ENCODE assay signal across 8 cellular contexts in the genomic region with DNA sequence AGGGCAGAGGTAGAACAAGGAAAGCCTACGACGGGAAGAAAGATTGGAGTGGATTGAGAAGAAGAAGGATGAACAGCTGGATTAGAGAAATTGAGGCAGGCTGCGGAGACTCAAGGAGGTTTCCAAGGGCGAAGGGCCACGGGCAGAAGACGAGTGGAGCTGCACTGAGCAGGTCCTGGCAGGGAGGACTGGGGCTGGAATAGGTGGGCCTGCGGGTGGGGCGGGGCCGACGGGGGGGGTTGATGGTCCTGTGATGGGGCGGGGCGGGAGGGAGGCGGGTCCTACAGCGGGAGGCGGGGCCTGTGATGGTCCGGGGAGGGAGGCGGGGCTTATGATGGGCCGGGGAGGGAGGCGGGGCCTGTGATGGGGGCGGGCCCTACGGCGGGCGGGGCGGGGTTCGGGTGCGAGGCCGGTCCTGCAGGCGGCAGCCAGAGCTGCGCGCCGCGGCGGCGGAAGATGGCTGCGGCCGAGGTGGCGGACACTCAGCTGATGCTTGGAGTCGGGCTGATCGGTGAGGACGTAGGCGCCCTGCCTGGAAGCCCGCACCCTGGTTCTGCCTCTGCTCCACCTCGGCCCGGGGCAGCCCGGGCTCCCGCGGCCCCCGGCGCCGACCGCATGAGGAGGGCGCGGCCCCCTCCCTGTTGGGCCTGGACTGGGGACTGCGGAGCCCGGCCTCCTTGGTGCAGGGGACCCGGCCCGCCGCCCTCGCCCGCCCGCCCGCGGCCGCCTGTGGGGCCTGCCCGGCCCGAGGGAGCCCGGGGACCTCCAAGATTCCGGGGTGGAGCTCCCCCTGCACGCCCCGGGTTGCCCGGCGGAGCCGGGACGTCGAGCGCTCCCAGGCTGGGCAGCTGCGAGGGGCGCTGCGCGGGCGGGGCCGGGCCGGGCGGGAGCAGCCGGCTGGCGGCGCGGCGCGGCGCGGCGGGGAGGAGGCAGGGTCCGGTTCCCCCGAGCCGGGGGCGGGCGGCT. TPM values are rescaled to one million over a fixed set of nuclear protein-coding genes. Genes with fewer than 3 reads are reported as not detected.
DNase-seq lines count a peak whose midpoint lies in the region; FAIRE-seq and TF ChIP-seq lines count a peak whose summit lies in the region.

A gene with protein sequence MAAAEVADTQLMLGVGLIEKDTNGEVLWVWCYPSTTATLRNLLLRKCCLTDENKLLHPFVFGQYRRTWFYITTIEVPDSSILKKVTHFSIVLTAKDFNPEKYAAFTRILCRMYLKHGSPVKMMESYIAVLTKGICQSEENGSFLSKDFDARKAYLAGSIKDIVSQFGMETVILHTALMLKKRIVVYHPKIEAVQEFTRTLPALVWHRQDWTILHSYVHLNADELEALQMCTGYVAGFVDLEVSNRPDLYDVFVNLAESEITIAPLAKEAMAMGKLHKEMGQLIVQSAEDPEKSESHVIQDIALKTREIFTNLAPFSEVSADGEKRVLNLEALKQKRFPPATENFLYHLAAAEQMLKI (plus strand): TSS at position 427 of the 966 bp plus-strand sequence. CDS start 30 bp downstream, at position 457.

- peak within 1 kb of the TSS; percentile 95 for H2AK5ac ChIP-seq in trophoblast cell (ENCODE audit: low read length)

- H2BK12ac ChIP-seq in trophoblast cell (ENCODE audit: low read length) = peak within 1 kb of the TSS; percentile 50

- no peaks in the 10 kb centered on the region for H3K27me3 ChIP-seq in SU-DHL-6 (ENCODE audit: low read length)
- H3K27me3 ChIP-seq in adipocyte (replicated peaks; ENCODE audit: control insufficient read depth, insufficient read depth, low read length) = no peaks in the 10 kb centered on the region
- H3K27me3 ChIP-seq in trophoblast cell (ENCODE audit: insufficient read depth, low read length) = no peaks in the 10 kb centered on the region
- H3K27me3 ChIP-seq in tibial nerve = no peaks in the 10 kb centered on the region

- TF ChIP-seq CTCF in GM20000 (IDR thresholded peaks at IDR 0.05; ENCODE audit: extremely low read depth, missing control alignments) = no peak
- TF ChIP-seq CTCF in SU-DHL-6 (IDR thresholded peaks at IDR 0.05; ENCODE audit: insufficient read depth, low read length, poor library complexity, severe bottlenecking) = no peak
- peak in 2 of 5 experiments; percentile 11 to 34 for TF ChIP-seq CTCF in tibial nerve (IDR thresholded peaks at IDR 0.05)

- H3K9ac ChIP-seq in SU-DHL-6 (ENCODE audit: low read length) (peak within 1 kb of the TSS; percentile 71), adipocyte (ENCODE audit: low read length) (peak within 1 kb of the TSS; percentile 93), trophoblast cell (ENCODE audit: low read length) (peak within 1 kb of the TSS; percentile 93)

- H3K4ac ChIP-seq in trophoblast cell (ENCODE audit: low read depth, low read length) = peak within 1 kb of the TSS; percentile 91

- peak; percentile 50 to 85 for TF ChIP-seq POLR2A in tibial nerve (IDR thresholded peaks at IDR 0.05)

- no peaks in the 10 kb centered on the region for H4K20me1 ChIP-seq in SU-DHL-6 (ENCODE audit: low read depth, low read length)

- H4K12ac ChIP-seq in trophoblast cell (ENCODE audit: low read depth, low read length) = peak within 1 kb of the TSS; percentile 86

- H3K36me3 ChIP-seq in SU-DHL-6 (ENCODE audit: low read length) = no peaks in the 10 kb centered on the region
- H3K36me3 ChIP-seq in adipocyte (ENCODE audit: control insufficient read depth, insufficient read depth, low read length, severe bottlenecking) = peaks cover 11% of the 10 kb centered on the region
- peaks cover 8 to 10% of the 10 kb centered on the region in 2 experiments for H3K36me3 ChIP-seq in trophoblast cell (ENCODE audit: control insufficient read depth in 1 of 2, insufficient read depth in 2 of 2, low read length in 2 of 2)
- peaks cover 0 to 11% (median 4%) of the 10 kb centered on the region in 3 donors for H3K36me3 ChIP-seq in tibial nerve

- H2AFZ ChIP-seq in SU-DHL-6 (ENCODE audit: low read depth, low read length, severe bottlenecking) (peak within 1 kb of the TSS; percentile 46), trophoblast cell (ENCODE audit: insufficient read depth, low read length, poor library complexity) (peak within 1 kb of the TSS; percentile 97)

- no peak for FAIRE-seq in HTR-8/SVneo (lab: Jason Lieb, UNC)

- peak within 1 kb of the TSS; percentile 99 for H3K18ac ChIP-seq in trophoblast cell (ENCODE audit: low read length)

- peak within 1 kb of the TSS; percentile 97 for H2BK120ac ChIP-seq in trophoblast cell (ENCODE audit: insufficient read depth, low read length, poor library complexity)

- no peaks in the 10 kb centered on the region for H3K9me2 ChIP-seq in SU-DHL-6 (replicated peaks; ENCODE audit: insufficient read depth, low read length)

- DNase-seq in DMS114 treated with DMSO at 0.1 percent for 48 hours (lab: John Stamatoyannopoulos, UW; ENCODE audit: unreplicated experiment) (peak; percentile 53), GM20000 (ENCODE audit: low spot score) (peak; percentile 97), HTR-8/SVneo (ENCODE audit: insufficient read length, low spot score) (peak; percentile 86), adipocyte (ENCODE audit: low read depth) (peak; percentile 95), cardiac septum (ENCODE audit: low spot score) (peak; percentile 96), trophoblast cell (peak; percentile 48 to 70), tibial nerve (ENCODE audit: low spot score in 2 of 2) (peak; percentile 77 to 81)

- WGBS in trophoblast cell (ENCODE audit: extremely low coverage, insufficient coverage, insufficient read length) = no CpG with 5 or more reads among the region's 98 CpGs
- 12 to 14% methylated on average over 20 to 26 of the region's 98 CpGs for WGBS in tibial nerve, 2 donors

- H4K8ac ChIP-seq in trophoblast cell (ENCODE audit: low read depth, low read length) = peak within 1 kb of the TSS; percentile 94

- peak within 1 kb of the TSS; percentile 90 for H4K91ac ChIP-seq in trophoblast cell (ENCODE audit: low read depth, low read length)

- intact Hi-C loops in cardiac septum (cut with DNase I) = loop anchor here (2.0 kb wide), 1 partner anchor 23 kb away; a partner anchor contains a TSS

- H3F3A ChIP-seq in SU-DHL-6 (ENCODE audit: insufficient read depth) = peaks cover 36% of the 10 kb centered on the region

- H3K27ac ChIP-seq in SU-DHL-6 (ENCODE audit: low read depth, low read length) (peak within 1 kb of the TSS; percentile 88), trophoblast cell (ENCODE audit: low read depth, low read length) (peak within 1 kb of the TSS; percentile 85), tibial nerve (peak within 1 kb of the TSS; percentile 75 to 88 (median 81))

- H3K23ac ChIP-seq in trophoblast cell (ENCODE audit: low read length) = no peak within 1 kb of the TSS

- peak within 1 kb of the TSS; percentile 61 for H2BK5ac ChIP-seq in trophoblast cell (ENCODE audit: low read depth, low read length, poor library complexity)

- H3K14ac ChIP-seq in trophoblast cell (ENCODE audit: low read length) = peak within 1 kb of the TSS; percentile 98

- H3K79me2 ChIP-seq in SU-DHL-6 (ENCODE audit: insufficient read depth, low read length) (peaks cover 13% of the 10 kb centered on the region), trophoblast cell (ENCODE audit: control insufficient read depth, insufficient read depth, low read length, poor library complexity) (peaks cover 11% of the 10 kb centered on the region)

- H3K4me3 ChIP-seq in SU-DHL-6 (ENCODE audit: insufficient read depth, low read length, poor library complexity, severe bottlenecking) (peak within 1 kb of the TSS; percentile 83), adipocyte (ENCODE audit: low read length) (peak within 1 kb of the TSS; percentile 92), trophoblast cell (ENCODE audit: low read depth, low read length) (peak within 1 kb of the TSS; percentile 94), tibial nerve (peak within 1 kb of the TSS; percentile 64 to 99 (median 88))

- H3K79me1 ChIP-seq in trophoblast cell (ENCODE audit: low read length) = peaks cover 17% of the 10 kb centered on the region

- peak in 1 of 2 donors; percentile 87 for TF ChIP-seq EP300 in tibial nerve (IDR thresholded peaks at IDR 0.05)

- peak within 1 kb of the TSS; percentile 97 for H3K4me2 ChIP-seq in SU-DHL-6 (ENCODE audit: low read depth, low read length, poor library complexity, severe bottlenecking)
- H3K4me2 ChIP-seq in trophoblast cell (ENCODE audit: low read length) = peak within 1 kb of the TSS; percentile 80

- no peaks in the 10 kb centered on the region for H3K9me3 ChIP-seq in SU-DHL-6 (ENCODE audit: insufficient read depth, low read length)
- no peaks in the 10 kb centered on the region for H3K9me3 ChIP-seq in adipocyte (ENCODE audit: control insufficient read depth, low read length)
- H3K9me3 ChIP-seq in trophoblast cell (ENCODE audit: insufficient read depth, low read depth, low read length) = no peaks in the 10 kb centered on the region
- no peaks in the 10 kb centered on the region for H3K9me3 ChIP-seq in tibial nerve

- peaks cover 21% of the 10 kb centered on the region for H3K4me1 ChIP-seq in adipocyte (ENCODE audit: control insufficient read depth, insufficient read depth, low read length)
- peaks cover 3 to 8% of the 10 kb centered on the region in 2 experiments for H3K4me1 ChIP-seq in trophoblast cell (ENCODE audit: control insufficient read depth in 1 of 2, insufficient read depth in 2 of 2, low read length in 2 of 2)
- peaks cover 0 to 13% (median 10%) of the 10 kb centered on the region in 4 donors for H3K4me1 ChIP-seq in tibial nerve

RNA-seq across cellular contexts. Expression of the gene that starts here (rescaled TPM):
- 22.2 TPM for total RNA-seq in cardiac septum
- polyA plus RNA-seq in trophoblast cell (2013) = 63.7 and 65.3 TPM in 2 replicates
- 10 to 100 TPM; 23.3 to 51.0 (median 43.4) TPM for total RNA-seq in tibial nerve

Comparison
In these comparisons a context has a peak if more than half of its experiments do, and no peak if none do; other contexts are left out.
1. Peak in every context shown above with its lines: DNase-seq, H3K4me3 ChIP-seq and H3K27ac ChIP-seq.